In the genomic region with DNA sequence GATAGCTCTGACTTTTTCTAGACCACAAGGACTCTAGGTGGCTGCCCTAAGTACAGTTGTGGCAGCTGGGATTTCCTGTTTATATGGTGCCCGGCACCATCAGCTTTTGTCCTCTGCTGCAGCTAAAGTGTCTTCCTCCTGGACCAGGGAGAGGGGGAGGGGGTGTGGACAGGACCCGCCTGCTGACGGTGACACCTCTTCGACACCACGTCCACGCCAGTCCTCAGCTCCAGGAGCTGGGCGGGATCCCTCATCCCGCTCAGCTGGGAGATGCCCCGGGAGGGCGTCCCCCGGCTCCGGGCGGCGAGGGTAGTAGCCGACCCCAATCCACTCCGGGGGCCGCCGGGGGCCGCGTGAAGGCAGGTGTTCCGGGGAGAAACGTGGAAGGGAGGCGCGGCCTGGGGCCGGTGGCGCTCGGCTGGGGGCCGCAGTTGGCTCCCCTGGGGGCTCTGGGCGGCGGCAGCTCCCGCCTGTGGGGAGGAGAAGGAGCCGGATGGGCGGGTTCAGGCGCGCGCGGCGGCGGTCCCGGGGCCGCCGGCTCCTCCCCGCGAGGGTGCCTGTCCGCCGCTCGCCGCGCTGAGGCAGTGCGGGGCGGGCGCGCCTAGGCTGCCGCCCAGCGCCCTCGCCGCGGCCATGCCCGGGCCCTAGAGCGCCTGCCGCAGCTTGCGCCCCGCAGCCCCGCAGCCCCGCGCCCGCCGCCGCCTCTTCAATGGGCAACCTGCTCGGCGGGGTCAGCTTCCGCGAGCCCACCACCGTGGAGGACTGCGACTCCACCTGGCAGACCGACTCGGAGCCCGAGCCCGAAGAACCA, we compare ENCODE assay signal across 8 cellular contexts. TPM values are rescaled to one million over a fixed set of nuclear protein-coding genes. Genes with fewer than 3 reads are reported as not detected.
A peak's percentile ranks its signal among the peaks of the same experiment; 100 is the strongest.
DNase-seq lines count a peak whose midpoint lies in the region; ATAC-seq and TF ChIP-seq lines count a peak whose summit lies in the region.

A gene (plus strand): TSS at position 584 of the 811 bp plus-strand sequence. CDS start 126 bp downstream, at position 710.

- H3K4me1 Mint-ChIP-seq in WTC11 = peaks cover 39% of the 10 kb centered on the region

- H3K4me3 ChIP-seq in AG04449 (ENCODE audit: low read depth, low read length) = peak within 1 kb of the TSS; percentile 65

- H3K4me3 Mint-ChIP-seq in WTC11 = peak within 1 kb of the TSS; percentile 73

- no peaks in the 10 kb centered on the region for H3K27me3 Mint-ChIP-seq in WTC11 (ENCODE audit: low read depth)

- H3K27ac ChIP-seq in caudate nucleus (ENCODE audit: low read depth, low read length) = peak within 1 kb of the TSS; percentile 93

- POLR2A ChIA-PET in AG04449 (lab: Yijun Ruan, JAX) = interaction anchor here (0.6 to 1.7 kb wide), 6 partner anchors 11 to 193 kb away, joined by 3 to 6 read pairs (median 4); no protein-coding TSS in a partner anchor
- POLR2A ChIA-PET in WTC11 (lab: Charles Lee) = interaction anchor here (0.5 to 0.7 kb wide), 3 partner anchors 10 to 497 kb away, joined by 3 to 4 read pairs (median 3); no protein-coding TSS in a partner anchor

- ATAC-seq in GM18870 (IDR thresholded peaks at IDR 0.05; ENCODE audit: unreplicated experiment) = peak; percentile 67
- peak; percentile 76 for ATAC-seq in HG03097 (IDR thresholded peaks at IDR 0.05; ENCODE audit: low FRiP score, unreplicated experiment)
- peak; percentile 89 for ATAC-seq in WTC11

- TF ChIP-seq CTCF in AG04449 (IDR thresholded peaks at IDR 0.05; ENCODE audit: insufficient read depth, low read length, missing control alignments) = no peak
- no peak for TF ChIP-seq CTCF in WTC11 (IDR thresholded peaks at IDR 0.05)

- no peaks in the 10 kb centered on the region for H3K9me3 Mint-ChIP-seq in WTC11

- H3K36me3 Mint-ChIP-seq in WTC11 = peaks cover 2% of the 10 kb centered on the region

- no peak for DNase-seq in AG04449 (ENCODE audit: low read depth, low spot score)
- DNase-seq in NCI-H2196 treated with DMSO at 0.1 percent for 48 hours (lab: John Stamatoyannopoulos, UW; ENCODE audit: unreplicated experiment) = peak; percentile 60
- DNase-seq in WTC11 (ENCODE audit: low spot score) = peak; percentile 54
- peak in 44 of 61 donors; percentile 26 to 81 (median 53) for DNase-seq in caudate nucleus (lab: John Stamatoyannopoulos, UW)
- peak; percentile 78 for DNase-seq in iris pigment epithelial cell (ENCODE audit: low read depth)
- DNase-seq in stimulated activated CD4-positive, alpha-beta T cell treated with anti-CD3 and anti-CD28 coated beads, Interleukin-12 subunit alpha, Interleukin-12 subunit beta, amount 100 ng/mL, for 24 hours (ENCODE audit: low read depth in 2 of 2) = peak; percentile 28 to 46

- CTCF ChIA-PET in AG04449 (lab: Yijun Ruan, JAX) (interaction anchor here (0.8 to 2.6 kb wide), 8 partner anchors 10 to 234 kb away, joined by 3 to 10 read pairs (median 3); no protein-coding TSS in a partner anchor), WTC11 (lab: Charles Lee) (interaction anchor here (0.8 to 2.0 kb wide), 3 partner anchors 10 to 153 kb away, joined by 3 to 5 read pairs (median 4); no protein-coding TSS in a partner anchor)

- 0 out of 2 replicates have a peak within 1 kb of the TSS, but pooled peaks have one; percentile 21 for H3K27ac Mint-ChIP-seq in WTC11

TF ChIP-seq in WTC11, 78 proteins besides CTCF, POLR2A, EP300 and RAD21:
- TF ChIP-seq ZNF121 (CRISPR knock-in tag; IDR thresholded peaks at IDR 0.05) (no peak), ZNF423 (CRISPR knock-in tag; IDR thresholded peaks at IDR 0.05) (peak; percentile 73), ZNF317 (CRISPR knock-in tag; IDR thresholded peaks at IDR 0.05; ENCODE audit: borderline replicate concordance, low read depth) (no peak)
- TF ChIP-seq, protein P1, sequence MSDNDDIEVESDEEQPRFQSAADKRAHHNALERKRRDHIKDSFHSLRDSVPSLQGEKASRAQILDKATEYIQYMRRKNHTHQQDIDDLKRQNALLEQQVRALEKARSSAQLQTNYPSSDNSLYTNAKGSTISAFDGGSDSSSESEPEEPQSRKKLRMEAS (CRISPR knock-in tag; IDR thresholded peaks at IDR 0.05) = peak; percentile 46; the same call in 1 of the 2 replicates
- TF ChIP-seq, protein P2, sequence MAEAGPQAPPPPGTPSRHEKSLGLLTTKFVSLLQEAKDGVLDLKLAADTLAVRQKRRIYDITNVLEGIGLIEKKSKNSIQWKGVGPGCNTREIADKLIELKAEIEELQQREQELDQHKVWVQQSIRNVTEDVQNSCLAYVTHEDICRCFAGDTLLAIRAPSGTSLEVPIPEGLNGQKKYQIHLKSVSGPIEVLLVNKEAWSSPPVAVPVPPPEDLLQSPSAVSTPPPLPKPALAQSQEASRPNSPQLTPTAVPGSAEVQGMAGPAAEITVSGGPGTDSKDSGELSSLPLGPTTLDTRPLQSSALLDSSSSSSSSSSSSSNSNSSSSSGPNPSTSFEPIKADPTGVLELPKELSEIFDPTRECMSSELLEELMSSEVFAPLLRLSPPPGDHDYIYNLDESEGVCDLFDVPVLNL (CRISPR knock-in tag; IDR thresholded peaks at IDR 0.05; ENCODE audit: borderline replicate concordance, low read depth) = no peak
- TF ChIP-seq, protein P3, sequence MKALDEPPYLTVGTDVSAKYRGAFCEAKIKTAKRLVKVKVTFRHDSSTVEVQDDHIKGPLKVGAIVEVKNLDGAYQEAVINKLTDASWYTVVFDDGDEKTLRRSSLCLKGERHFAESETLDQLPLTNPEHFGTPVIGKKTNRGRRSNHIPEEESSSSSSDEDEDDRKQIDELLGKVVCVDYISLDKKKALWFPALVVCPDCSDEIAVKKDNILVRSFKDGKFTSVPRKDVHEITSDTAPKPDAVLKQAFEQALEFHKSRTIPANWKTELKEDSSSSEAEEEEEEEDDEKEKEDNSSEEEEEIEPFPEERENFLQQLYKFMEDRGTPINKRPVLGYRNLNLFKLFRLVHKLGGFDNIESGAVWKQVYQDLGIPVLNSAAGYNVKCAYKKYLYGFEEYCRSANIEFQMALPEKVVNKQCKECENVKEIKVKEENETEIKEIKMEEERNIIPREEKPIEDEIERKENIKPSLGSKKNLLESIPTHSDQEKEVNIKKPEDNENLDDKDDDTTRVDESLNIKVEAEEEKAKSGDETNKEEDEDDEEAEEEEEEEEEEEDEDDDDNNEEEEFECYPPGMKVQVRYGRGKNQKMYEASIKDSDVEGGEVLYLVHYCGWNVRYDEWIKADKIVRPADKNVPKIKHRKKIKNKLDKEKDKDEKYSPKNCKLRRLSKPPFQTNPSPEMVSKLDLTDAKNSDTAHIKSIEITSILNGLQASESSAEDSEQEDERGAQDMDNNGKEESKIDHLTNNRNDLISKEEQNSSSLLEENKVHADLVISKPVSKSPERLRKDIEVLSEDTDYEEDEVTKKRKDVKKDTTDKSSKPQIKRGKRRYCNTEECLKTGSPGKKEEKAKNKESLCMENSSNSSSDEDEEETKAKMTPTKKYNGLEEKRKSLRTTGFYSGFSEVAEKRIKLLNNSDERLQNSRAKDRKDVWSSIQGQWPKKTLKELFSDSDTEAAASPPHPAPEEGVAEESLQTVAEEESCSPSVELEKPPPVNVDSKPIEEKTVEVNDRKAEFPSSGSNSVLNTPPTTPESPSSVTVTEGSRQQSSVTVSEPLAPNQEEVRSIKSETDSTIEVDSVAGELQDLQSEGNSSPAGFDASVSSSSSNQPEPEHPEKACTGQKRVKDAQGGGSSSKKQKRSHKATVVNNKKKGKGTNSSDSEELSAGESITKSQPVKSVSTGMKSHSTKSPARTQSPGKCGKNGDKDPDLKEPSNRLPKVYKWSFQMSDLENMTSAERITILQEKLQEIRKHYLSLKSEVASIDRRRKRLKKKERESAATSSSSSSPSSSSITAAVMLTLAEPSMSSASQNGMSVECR (CRISPR knock-in tag; IDR thresholded peaks at IDR 0.05; ENCODE audit: borderline replicate concordance) = peak; percentile 15; the same call in 1 of the 2 replicates

RNA-seq across cellular contexts. Expression of the gene that starts here (rescaled TPM):
- 3.8 to 5.4 TPM (median 4.0 TPM) in 3 replicates for total RNA-seq in WTC11 (2021)
